Comparison of ENCODE assay signal across 8 cellular contexts in the genomic region with DNA sequence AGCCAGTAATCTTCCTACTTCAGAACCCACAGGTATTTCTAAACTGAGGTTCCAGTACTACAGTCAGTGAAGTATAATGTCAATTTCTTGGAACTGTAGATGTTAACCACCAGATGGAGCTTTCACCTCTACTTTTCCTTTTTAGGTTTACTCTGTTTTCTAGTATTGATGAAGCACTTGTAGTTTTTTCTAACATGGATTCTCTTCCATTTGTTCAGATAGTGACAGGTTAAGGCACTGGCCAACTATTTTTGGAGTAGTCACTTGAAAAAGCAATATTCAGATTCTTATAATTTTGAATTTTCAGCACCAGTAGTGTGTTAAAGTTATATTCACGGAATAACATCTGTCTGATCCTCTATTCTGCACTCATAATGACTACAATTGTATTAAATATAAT. TPM values are rescaled to one million over a fixed set of nuclear protein-coding genes. Genes with fewer than 3 reads are reported as not detected.
DNase-seq lines count a peak whose midpoint lies in the region; ATAC-seq and TF ChIP-seq lines count a peak whose summit lies in the region.

No MANE protein-coding gene starts in this region.

- H3K4me3 Mint-ChIP-seq in neural crest cell, result peak overlapping the region; percentile 77
- no peak overlapping the region for H3K4me3 Mint-ChIP-seq in activated naive CD8-positive, alpha-beta T cell treated with anti-CD3 and anti-CD28 coated beads for 36 hours

- H3K4me3 ChIP-seq in mammary epithelial cell (replicated peaks in 1 of 3; ENCODE audit: insufficient read depth in 1 of 3, low read depth in 2 of 3, low read length in 3 of 3), result no peak overlapping the region

- H3K9me3 ChIP-seq in mammary epithelial cell (replicated peaks; ENCODE audit: insufficient read depth, low read length), result no peaks in the 10 kb centered on the region

- H2AFZ ChIP-seq in mammary epithelial cell (ENCODE audit: low read depth, low read length), result no peak overlapping the region

- in situ Hi-C loops in mammary epithelial cell (cut with MboI; ENCODE audit: low sequenced_read_pairs in 2 of 2), result loop anchor here (10.0 kb wide), 2 partner anchors 307 to 317 kb away; no protein-coding TSS in a partner anchor

- H3K9ac ChIP-seq in mammary epithelial cell (ENCODE audit: insufficient read depth, low read length), result no peak overlapping the region

- dilution Hi-C loops in mammary epithelial cell (cut with HindIII; ENCODE audit: low sequenced_read_pairs), result no loop called here

- H3K36me3 ChIP-seq in mammary epithelial cell (ENCODE audit: insufficient read depth, low read length), result no peaks in the 10 kb centered on the region

- no peaks in the 10 kb centered on the region for H3K9me3 Mint-ChIP-seq in neural crest cell
- no peaks in the 10 kb centered on the region for H3K9me3 Mint-ChIP-seq in activated naive CD8-positive, alpha-beta T cell treated with anti-CD3 and anti-CD28 coated beads for 36 hours

- no peak overlapping the region for H3K27ac Mint-ChIP-seq in neural crest cell (ENCODE audit: unreplicated experiment)
- no peak overlapping the region for H3K27ac Mint-ChIP-seq in activated naive CD8-positive, alpha-beta T cell treated with anti-CD3 and anti-CD28 coated beads for 36 hours

- no TSS peak for BruUV-seq in mammary epithelial cell (replicated peaks; lab: Mats Ljungman, UMichigan)

- no peaks in the 10 kb centered on the region for H3K27me3 ChIP-seq in mammary epithelial cell (ENCODE audit: insufficient read depth, low read length)

- H3K27me3 Mint-ChIP-seq in neural crest cell (ENCODE audit: low read depth), result no peaks in the 10 kb centered on the region
- no peaks in the 10 kb centered on the region for H3K27me3 Mint-ChIP-seq in activated naive CD8-positive, alpha-beta T cell treated with anti-CD3 and anti-CD28 coated beads for 36 hours

- H3K4me1 ChIP-seq in mammary epithelial cell (ENCODE audit: insufficient read depth, low read length), result no peaks in the 10 kb centered on the region

- H3K36me3 Mint-ChIP-seq in neural crest cell (ENCODE audit: low read depth), result no peaks in the 10 kb centered on the region
- peaks cover 1% of the 10 kb centered on the region for H3K36me3 Mint-ChIP-seq in activated naive CD8-positive, alpha-beta T cell treated with anti-CD3 and anti-CD28 coated beads for 36 hours

- TF ChIP-seq CTCF in mammary epithelial cell (conservative IDR thresholded peaks at IDR 0.05 in 1 of 2, IDR thresholded peaks at IDR 0.05 in 1 of 2; ENCODE audit: extremely low read depth in 1 of 2, insufficient read depth in 1 of 2, low read depth in 1 of 2, low read length in 2 of 2), result peak; percentile 49 to 50
- TF ChIP-seq CTCF in neural crest cell (conservative IDR thresholded peaks at IDR 0.05), result peak; percentile 67

- CTCF ChIA-PET in mammary epithelial cell (lab: Charles Lee; ENCODE audit: low non-redundant PET), result interaction anchor here (0.9 to 1.0 kb wide), 2 partner anchors 319 to 324 kb away, joined by 3 to 5 read pairs; no protein-coding TSS in a partner anchor

- peak; percentile 24 for DNase-seq in DMS114 treated with DMSO at 0.1 percent for 48 hours (lab: John Stamatoyannopoulos, UW; ENCODE audit: unreplicated experiment)
- DNase-seq in NCI-H2171 (lab: John Stamatoyannopoulos, UW), result peak; percentile 31
- DNase-seq in mammary epithelial cell, result peak; percentile 24
- no peak for DNase-seq in neural crest cell (ENCODE audit: low read depth, low spot score)
- no peak for DNase-seq in activated naive CD8-positive, alpha-beta T cell treated with anti-CD3 and anti-CD28 coated beads for 36 hours
- DNase-seq in activated naive CD4-positive, alpha-beta T cell treated with anti-CD3 and anti-CD28 coated beads, Interleukin-2, amount 50 U/mL, for 16 hours, result no peak

- no peak overlapping the region for H3K27ac ChIP-seq in mammary epithelial cell (ENCODE audit: insufficient read depth, low read depth, low read length)

- intact Hi-C loops in mammary epithelial cell (cut with micrococcal nuclease), result loop anchor here (1.0 to 5.0 kb wide), 5 partner anchors 115 to 324 kb away; no protein-coding TSS in a partner anchor

- H3K4me2 ChIP-seq in mammary epithelial cell (ENCODE audit: insufficient read depth, low read depth, low read length), result no peak overlapping the region

- 86% methylated on average over 1 of the region's 1 CpG for WGBS in mammary epithelial cell (ENCODE audit: low coverage, missing lambda C conversion rate)

- peaks cover 10% of the 10 kb centered on the region for H3K4me1 Mint-ChIP-seq in neural crest cell
- H3K4me1 Mint-ChIP-seq in activated naive CD8-positive, alpha-beta T cell treated with anti-CD3 and anti-CD28 coated beads for 36 hours, result peaks cover 29% of the 10 kb centered on the region

- peaks cover 22% of the 10 kb centered on the region for H3K79me2 ChIP-seq in mammary epithelial cell (ENCODE audit: insufficient read depth, low read length)

- ATAC-seq in GM21619 (IDR thresholded peaks at IDR 0.05; ENCODE audit: unreplicated experiment) (peak; percentile 33), GM19463 (IDR thresholded peaks at IDR 0.05; ENCODE audit: unreplicated experiment) (no peak)

- no peaks in the 10 kb centered on the region for H4K20me1 ChIP-seq in mammary epithelial cell (ENCODE audit: insufficient read depth, low read length)

RNA-seq across cellular contexts. Expression of a gene that starts 4.6 kb away (rescaled TPM):
- total RNA-seq in mammary epithelial cell (100 to 1,000 TPM in 1 of 2 donors, 10 to 100 TPM in 1; 97.6 to 169 TPM), neural crest cell (70.6 and 72.0 TPM in 2 replicates)
- 45.6 TPM for polyA plus RNA-seq in mammary epithelial cell
- 179 TPM for polyA minus RNA-seq in mammary epithelial cell
- total RNA-seq in activated naive CD8-positive, alpha-beta T cell treated with anti-CD3 and anti-CD28 coated beads for 36 hours, result 10 to 100 TPM; 36.3 to 38.1 TPM

RNA-seq across cellular contexts. Expression of a gene that starts 6.5 kb away (rescaled TPM):
- 10 to 100 TPM; 15.3 to 18.2 TPM for total RNA-seq in mammary epithelial cell
- polyA plus RNA-seq in mammary epithelial cell, result 14.3 TPM
- polyA minus RNA-seq in mammary epithelial cell, result 12.6 TPM
- 35.8 and 37.9 TPM in 2 replicates for total RNA-seq in neural crest cell
- total RNA-seq in activated naive CD8-positive, alpha-beta T cell treated with anti-CD3 and anti-CD28 coated beads for 36 hours, result 10 to 100 TPM; 25.8 to 26.4 TPM

Comparison
In these comparisons a context has a peak if more than half of its experiments do, and no peak if none do; other contexts are left out.
1. DNase-seq: peak in DMS114 treated with DMSO at 0.1 percent for 48 hours (single experiment), NCI-H2171 (single experiment) and mammary epithelial cell (single experiment); none in neural crest cell (single experiment), activated naive CD8-positive, alpha-beta T cell treated with anti-CD3 and anti-CD28 coated beads for 36 hours (single experiment) and activated naive CD4-positive, alpha-beta T cell treated with anti-CD3 and anti-CD28 coated beads, Interleukin-2, amount 50 U/mL, for 16 hours (single experiment).